In genomic region chr6:79009819-79010218, GRCh38 we compare ENCODE assay signal across 19 cellular contexts.
"Had no signal": no experiment of that assay in that cellular context is flagged by ENCODE, and none has a peak within 500 bp of the region (broad histone marks: within the 10 kb centered on the region; RNA-seq: fewer than 3 reads in every experiment).

No MANE protein-coding gene starts in this region.

- ATAC-seq: foreskin keratinocyte; left colon; mucosa of descending colon; naive thymus-derived CD8-positive, alpha-beta T cell; psoas muscle had no signal

- H3K4me3 ChIP-seq: coronary artery, hepatocyte, mucosa of descending colon, psoas muscle had no signal

- FAIRE-seq: endothelial cell of umbilical vein, kidney, small intestine had no signal

- H3K27me3 ChIP-seq: foreskin keratinocyte, hepatocyte, neutrophil had no signal

- H3K27ac ChIP-seq: coronary artery, foreskin keratinocyte, hepatocyte, neutrophil, psoas muscle had no signal

- H3K4me1 ChIP-seq: psoas muscle had no signal

- H3K9me3 ChIP-seq: mucosa of descending colon, neutrophil, psoas muscle had no signal

- DNase-seq: effector CD4-positive, alpha-beta T cell; endodermal cell; erythroblast; foreskin keratinocyte; kidney; left colon; mammary epithelial cell; mucosa of descending colon; naive thymus-derived CD8-positive, alpha-beta T cell; psoas muscle; retina; small intestine; stimulated activated CD4-positive, alpha-beta T cell treated with anti-CD3 and anti-CD28 coated beads, Interleukin-12 subunit alpha, Interleukin-12 subunit beta, amount 100 ng/mL, for 4 hours; stimulated activated naive CD4-positive, alpha-beta T cell treated with Interleukin-2 at 50 U/mL for 16 hours; trophoblast cell had no signal
